Comparison of ENCODE assay signal across 21 cellular contexts in the genomic region with DNA sequence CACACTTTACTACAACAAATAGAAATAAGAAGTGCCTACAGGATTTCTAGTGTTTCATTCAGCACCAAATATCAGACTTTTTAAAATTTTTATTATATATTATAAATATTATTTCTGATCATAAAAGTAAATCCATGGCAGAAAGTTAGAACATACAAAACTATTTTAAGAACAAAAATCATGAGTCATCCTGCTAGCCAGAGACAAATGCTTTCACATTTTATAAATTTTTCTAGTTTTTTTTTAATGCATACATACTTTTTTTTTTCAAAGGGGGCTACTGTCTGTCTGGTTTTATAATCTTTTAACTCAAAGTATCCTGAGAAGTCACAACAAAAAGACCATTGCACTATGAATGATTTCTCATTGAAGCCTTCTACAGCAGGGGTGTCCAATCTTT.
A peak's percentile ranks its signal among the peaks of the same experiment; 100 is the strongest.
DNase-seq lines count a peak whose midpoint lies in the region; ATAC-seq, FAIRE-seq and TF ChIP-seq lines count a peak whose summit lies in the region.
"Had no signal": no experiment of that assay in that cellular context is flagged by ENCODE, and none has a peak within 500 bp of the region (broad histone marks: within the 10 kb centered on the region; RNA-seq: fewer than 3 reads in every experiment).

No MANE protein-coding gene starts in this region.

- no peak overlapping the region for H3K4me3 ChIP-seq in SK-N-SH (ENCODE audit: low read depth in 2 of 2, low read length in 1 of 2)
- no peak overlapping the region for H3K4me3 ChIP-seq in brain microvascular endothelial cell (ENCODE audit: low read depth, low read length)
- H3K4me3 ChIP-seq in kidney (ENCODE audit: low read length in 2 of 2) = no peak overlapping the region
- H3K4me3 ChIP-seq in vagina = no peak overlapping the region
- no peak overlapping the region for H3K4me3 ChIP-seq in suprapubic skin
- H3K4me3 ChIP-seq: adrenal gland, ovary, Peyer's patch, sigmoid colon had no signal

- H3K36me3 ChIP-seq in SK-N-SH (replicated peaks in 1 of 2; ENCODE audit: control insufficient read depth in 1 of 2, insufficient read depth in 2 of 2, low read length in 1 of 2) (no peaks in the 10 kb centered on the region), brain microvascular endothelial cell (replicated peaks) (no peaks in the 10 kb centered on the region), kidney (ENCODE audit: control insufficient read depth in 1 of 2, insufficient read depth in 2 of 2, low read length in 2 of 2) (no peaks in the 10 kb centered on the region), vagina (no peaks in the 10 kb centered on the region), suprapubic skin (no peaks in the 10 kb centered on the region)
- H3K36me3 ChIP-seq: adrenal gland, ovary, Peyer's patch, sigmoid colon had no signal

- peak overlapping the region; percentile 65 to 87; a peak in 3 of 4 replicates for H3K27ac ChIP-seq in SK-N-SH (ENCODE audit: low read depth in 2 of 2, low read length in 1 of 2)
- peak overlapping the region; percentile 81 for H3K27ac ChIP-seq in brain microvascular endothelial cell
- H3K27ac ChIP-seq in kidney (ENCODE audit: low read depth in 2 of 2, low read length in 2 of 2) = no peak overlapping the region
- peak overlapping the region; percentile 35 for H3K27ac ChIP-seq in vagina
- H3K27ac ChIP-seq in suprapubic skin = no peak overlapping the region
- H3K27ac ChIP-seq: 22Rv1, adrenal gland, C4-2B, Peyer's patch had no signal

- intact Hi-C loops in kidney (cut with DNase I) = no loop called here
- intact Hi-C loops in vagina (cut with DNase I) = no loop called here

- TF ChIP-seq CTCF in SK-N-SH (IDR thresholded peaks at IDR 0.05) (no peak), brain microvascular endothelial cell (IDR thresholded peaks at IDR 0.05; ENCODE audit: low read depth, low read length, missing control alignments) (no peak), kidney (IDR thresholded peaks at IDR 0.05; ENCODE audit: borderline replicate concordance, extremely low read depth, insufficient read depth) (no peak), vagina (IDR thresholded peaks at IDR 0.05) (no peak), suprapubic skin (IDR thresholded peaks at IDR 0.05) (no peak)

- peak overlapping the region; percentile 36; the same call in 1 of the 2 replicates for H3K9ac ChIP-seq in SK-N-SH
- H3K9ac ChIP-seq in kidney (ENCODE audit: low read length in 2 of 2) = no peak overlapping the region

- CTCF ChIA-PET in SK-N-SH (lab: Yijun Ruan, JAX) = interaction anchor here (0.6 kb wide), 1 partner anchor 154 kb away, joined by 3 read pairs; no protein-coding TSS in a partner anchor

- ATAC-seq in SK-N-SH treated with all-trans-retinoic acid at 6 μM for 48 hours (no peak), esophagus mucosa (no peak)
- ATAC-seq: activated CD4-positive, alpha-beta T cell treated with anti-CD3 and anti-CD28 coated beads for 36 hours; activated T-helper 17 cell treated with anti-CD3 and anti-CD28 coated beads, Interleukin-2, amount 50 U/mL, for 72 hours; left lobe of liver had no signal

- in situ Hi-C loops in brain microvascular endothelial cell (cut with HindIII; ENCODE audit: low pct_ligation_motif_present, low sequenced_read_pairs) = no loop called here

- DNase-seq in SK-N-SH (no peak), brain microvascular endothelial cell (no peak), kidney (no peak), vagina (ENCODE audit: extremely low spot score in 2 of 2) (no peak), AG20443 (ENCODE audit: low spot score) (no peak), suprapubic skin (ENCODE audit: low spot score in 2 of 2) (no peak)
- DNase-seq: activated CD4-positive, alpha-beta T cell treated with anti-CD3 and anti-CD28 coated beads for 36 hours; adrenal gland; DMS 273 treated with DMSO at 0.1 percent for 48 hours; NCI-H226; ovary; Peyer's patch; sigmoid colon; stimulated activated CD4-positive, alpha-beta T cell treated with anti-CD3 and anti-CD28 coated beads, Interleukin-2, amount 100 ng/mL, for 24 hours had no signal

- peaks cover 6% of the 10 kb centered on the region for H3F3A ChIP-seq in SK-N-SH (replicated peaks; ENCODE audit: insufficient read depth)

- no peaks in the 10 kb centered on the region for H4K20me1 ChIP-seq in SK-N-SH (ENCODE audit: insufficient read depth)

- H3K4me1 ChIP-seq in SK-N-SH (ENCODE audit: control insufficient read depth in 1 of 2, insufficient read depth in 2 of 2, low read depth in 1 of 2, low read length in 1 of 2) (peaks cover 0 to 29% of the 10 kb centered on the region in 2 experiments; a peak in 3 of 4 replicates), kidney (ENCODE audit: control insufficient read depth in 1 of 2, insufficient read depth in 1 of 2, low read depth in 1 of 2, low read length in 2 of 2) (peaks cover 7 to 12% of the 10 kb centered on the region in 2 donors), vagina (peaks cover 52% of the 10 kb centered on the region), suprapubic skin (peaks cover 30% of the 10 kb centered on the region)

- peaks cover 91% of the 10 kb centered on the region for H3K79me2 ChIP-seq in SK-N-SH (ENCODE audit: insufficient read depth)

- H3K4me2 ChIP-seq in SK-N-SH = peak overlapping the region; percentile 58

- no peak overlapping the region for H2AFZ ChIP-seq in SK-N-SH (ENCODE audit: low read depth)

- TF ChIP-seq EP300 in SK-N-SH (IDR thresholded peaks at IDR 0.05; ENCODE audit: borderline replicate concordance in 1 of 2, low read depth in 1 of 2, low read length in 1 of 2) (0 out of 4 replicates have a peak, but pooled peaks of 1 of the 2 experiments have one; percentile 25), suprapubic skin (IDR thresholded peaks at IDR 0.05) (no peak)

- TF ChIP-seq POLR2A in vagina (IDR thresholded peaks at IDR 0.05) (no peak), suprapubic skin (IDR thresholded peaks at IDR 0.05) (no peak)

- H3K27me3 ChIP-seq in SK-N-SH (ENCODE audit: insufficient read depth) (no peaks in the 10 kb centered on the region), brain microvascular endothelial cell (replicated peaks) (no peaks in the 10 kb centered on the region), vagina (no peaks in the 10 kb centered on the region), suprapubic skin (no peaks in the 10 kb centered on the region)
- H3K27me3 ChIP-seq: adrenal gland, ovary, Peyer's patch, sigmoid colon had no signal

- peak; percentile 46 for FAIRE-seq in kidney (lab: Jason Lieb, UNC)
- FAIRE-seq: TTC549 had no signal

- no peak for TF ChIP-seq RAD21 in SK-N-SH (IDR thresholded peaks at IDR 0.05; ENCODE audit: low read length)

- no peaks in the 10 kb centered on the region for H3K9me3 ChIP-seq in SK-N-SH
- H3K9me3 ChIP-seq in kidney (ENCODE audit: control insufficient read depth in 1 of 2, low read length in 2 of 2) = no peaks in the 10 kb centered on the region
- H3K9me3 ChIP-seq in vagina = no peaks in the 10 kb centered on the region
- no peaks in the 10 kb centered on the region for H3K9me3 ChIP-seq in suprapubic skin
- H3K9me3 ChIP-seq: adrenal gland, ovary, Peyer's patch, sigmoid colon had no signal

- H3K9me2 ChIP-seq in SK-N-SH = no peaks in the 10 kb centered on the region

- POLR2A ChIA-PET in SK-N-SH (lab: Yijun Ruan, JAX) = no interaction called here

TF ChIP-seq in SK-N-SH, 30 proteins besides CTCF, POLR2A, EP300 and RAD21 (continues in another document):
- TF ChIP-seq JUND (IDR thresholded peaks at IDR 0.05) = peak; percentile 48; the same call in 1 of the 2 replicates
- TF ChIP-seq EZH2phosphoT487 (IDR thresholded peaks at IDR 0.05; ENCODE audit: borderline replicate concordance, low read depth) = no peak
- TF ChIP-seq GABPA (IDR thresholded peaks at IDR 0.05; ENCODE audit: low read depth) = no peak
- no peak for TF ChIP-seq POLR2AphosphoS5 (IDR thresholded peaks at IDR 0.05; ENCODE audit: low read depth, low read length)
- TF ChIP-seq FOSL2 (IDR thresholded peaks at IDR 0.05; ENCODE audit: borderline replicate concordance, low read depth) = peak; percentile 37; the same call in 1 of the 2 replicates
- TF ChIP-seq, protein P1, sequence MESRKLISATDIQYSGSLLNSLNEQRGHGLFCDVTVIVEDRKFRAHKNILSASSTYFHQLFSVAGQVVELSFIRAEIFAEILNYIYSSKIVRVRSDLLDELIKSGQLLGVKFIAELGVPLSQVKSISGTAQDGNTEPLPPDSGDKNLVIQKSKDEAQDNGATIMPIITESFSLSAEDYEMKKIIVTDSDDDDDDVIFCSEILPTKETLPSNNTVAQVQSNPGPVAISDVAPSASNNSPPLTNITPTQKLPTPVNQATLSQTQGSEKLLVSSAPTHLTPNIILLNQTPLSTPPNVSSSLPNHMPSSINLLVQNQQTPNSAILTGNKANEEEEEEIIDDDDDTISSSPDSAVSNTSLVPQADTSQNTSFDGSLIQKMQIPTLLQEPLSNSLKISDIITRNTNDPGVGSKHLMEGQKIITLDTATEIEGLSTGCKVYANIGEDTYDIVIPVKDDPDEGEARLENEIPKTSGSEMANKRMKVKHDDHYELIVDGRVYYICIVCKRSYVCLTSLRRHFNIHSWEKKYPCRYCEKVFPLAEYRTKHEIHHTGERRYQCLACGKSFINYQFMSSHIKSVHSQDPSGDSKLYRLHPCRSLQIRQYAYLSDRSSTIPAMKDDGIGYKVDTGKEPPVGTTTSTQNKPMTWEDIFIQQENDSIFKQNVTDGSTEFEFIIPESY (IDR thresholded peaks at IDR 0.05; ENCODE audit: borderline replicate concordance, low read depth) = no peak

TF ChIP-seq in SK-N-SH treated with all-trans-retinoic acid at 6 μM for 48 hours, 23 proteins besides CTCF, POLR2A, EP300 and RAD21:
- TF ChIP-seq ARNTL (CRISPR knock-in tag; IDR thresholded peaks at IDR 0.05; ENCODE audit: borderline replicate concordance, low read depth) (no peak), ISL1 (CRISPR knock-in tag; IDR thresholded peaks at IDR 0.05) (no peak), SNAI2 (CRISPR knock-in tag; IDR thresholded peaks at IDR 0.05) (no peak)
- TF ChIP-seq, protein P2, sequence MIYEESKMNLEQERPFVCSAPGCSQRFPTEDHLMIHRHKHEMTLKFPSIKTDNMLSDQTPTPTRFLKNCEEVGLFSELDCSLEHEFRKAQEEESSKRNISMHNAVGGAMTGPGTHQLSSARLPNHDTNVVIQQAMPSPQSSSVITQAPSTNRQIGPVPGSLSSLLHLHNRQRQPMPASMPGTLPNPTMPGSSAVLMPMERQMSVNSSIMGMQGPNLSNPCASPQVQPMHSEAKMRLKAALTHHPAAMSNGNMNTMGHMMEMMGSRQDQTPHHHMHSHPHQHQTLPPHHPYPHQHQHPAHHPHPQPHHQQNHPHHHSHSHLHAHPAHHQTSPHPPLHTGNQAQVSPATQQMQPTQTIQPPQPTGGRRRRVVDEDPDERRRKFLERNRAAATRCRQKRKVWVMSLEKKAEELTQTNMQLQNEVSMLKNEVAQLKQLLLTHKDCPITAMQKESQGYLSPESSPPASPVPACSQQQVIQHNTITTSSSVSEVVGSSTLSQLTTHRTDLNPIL (CRISPR knock-in tag; IDR thresholded peaks at IDR 0.05; ENCODE audit: low read depth) = no peak

Comparison
In these comparisons a context has a peak if more than half of its experiments do, and no peak if none do; other contexts are left out.
1. H3K27ac ChIP-seq: peak in SK-N-SH (2 of 2), brain microvascular endothelial cell (single experiment) and vagina (single experiment); none in kidney (0 of 2) and suprapubic skin (single experiment).